26 cellular contexts compared by ENCODE assay signal in the genomic region with DNA sequence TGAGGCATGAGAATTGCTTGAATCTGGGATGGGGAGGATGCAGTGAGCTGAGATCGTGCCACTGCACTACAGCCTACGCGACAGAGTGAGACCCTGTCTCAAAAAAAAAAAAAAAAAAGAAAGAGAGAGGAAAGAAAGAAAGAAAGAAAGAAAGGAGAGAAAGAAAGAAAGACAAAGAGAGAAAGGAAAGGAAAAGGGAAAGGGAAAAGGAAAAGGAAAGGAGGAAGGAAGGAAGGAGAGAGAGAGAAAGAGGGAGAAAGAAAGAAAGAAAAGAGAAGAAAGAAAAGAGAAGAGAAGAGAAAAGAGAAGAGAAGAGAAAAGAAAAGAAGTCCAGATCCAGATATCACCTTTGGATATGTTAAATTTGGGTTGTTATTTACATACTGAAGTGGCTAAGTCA.
"Had no signal": no experiment of that assay in that cellular context is flagged by ENCODE, and none has a peak within 500 bp of the region (broad histone marks: within the 10 kb centered on the region; RNA-seq: fewer than 3 reads in every experiment).

No MANE protein-coding gene starts in this region.

- H3K4me1 Mint-ChIP-seq: naive B cell had no signal

- DNase-seq: cortex of kidney; dermis blood vessel endothelial cell; dorsolateral prefrontal cortex; effector CD4-positive, alpha-beta T cell; effector memory CD4-positive, alpha-beta T cell; heart left ventricle; hypothalamus; immature natural killer cell; islet precursor cell; kidney; kidney glomerular epithelial cell; left colon; left lung; left ventricle myocardium superior; lower lobe of right lung; mesenchymal stem cell; mucosa of descending colon; naive B cell had no signal

- H3K4me3 Mint-ChIP-seq: immature natural killer cell, mesothelial cell of epicardium, naive B cell had no signal

- H3K27me3 Mint-ChIP-seq: naive B cell had no signal

- H3K27me3 ChIP-seq: dorsolateral prefrontal cortex, esophagus muscularis mucosa, foreskin keratinocyte, gastroesophageal sphincter, heart left ventricle, hepatocyte, left lung had no signal

- H3K27ac Mint-ChIP-seq: immature natural killer cell, mesothelial cell of epicardium had no signal

- H3K36me3 ChIP-seq: esophagus muscularis mucosa, gastroesophageal sphincter, heart left ventricle, left lung, lower lobe of right lung had no signal

- H3K4me2 ChIP-seq: hepatocyte had no signal

- H3K4me3 ChIP-seq: dorsolateral prefrontal cortex, esophagus muscularis mucosa, gastroesophageal sphincter, heart left ventricle, hepatocyte, left lung, lower lobe of right lung, mucosa of descending colon had no signal

- H3K9me3 ChIP-seq: esophagus muscularis mucosa, gastroesophageal sphincter, heart left ventricle, left lung, lower lobe of right lung, mucosa of descending colon had no signal

- ATAC-seq: gastroesophageal sphincter, heart left ventricle, left colon, left lung, left ventricle myocardium superior, lower lobe of right lung, mucosa of descending colon had no signal

- H3K9me3 Mint-ChIP-seq: immature natural killer cell, mesothelial cell of epicardium, naive B cell had no signal

- FAIRE-seq: colon, endothelial cell of umbilical vein, frontal cortex, kidney had no signal

- H3K27ac ChIP-seq: dorsolateral prefrontal cortex, esophagus muscularis mucosa, foreskin keratinocyte, gastroesophageal sphincter, heart left ventricle, hepatocyte, left lung, lower lobe of right lung had no signal

- H3K79me2 ChIP-seq: hepatocyte had no signal

- H2AFZ ChIP-seq: hepatocyte had no signal

- H3K4me1 ChIP-seq: esophagus muscularis mucosa, foreskin keratinocyte, gastroesophageal sphincter, left lung, lower lobe of right lung had no signal
